Comparison of ENCODE assay signal across 1 cellular context in the genomic region with DNA sequence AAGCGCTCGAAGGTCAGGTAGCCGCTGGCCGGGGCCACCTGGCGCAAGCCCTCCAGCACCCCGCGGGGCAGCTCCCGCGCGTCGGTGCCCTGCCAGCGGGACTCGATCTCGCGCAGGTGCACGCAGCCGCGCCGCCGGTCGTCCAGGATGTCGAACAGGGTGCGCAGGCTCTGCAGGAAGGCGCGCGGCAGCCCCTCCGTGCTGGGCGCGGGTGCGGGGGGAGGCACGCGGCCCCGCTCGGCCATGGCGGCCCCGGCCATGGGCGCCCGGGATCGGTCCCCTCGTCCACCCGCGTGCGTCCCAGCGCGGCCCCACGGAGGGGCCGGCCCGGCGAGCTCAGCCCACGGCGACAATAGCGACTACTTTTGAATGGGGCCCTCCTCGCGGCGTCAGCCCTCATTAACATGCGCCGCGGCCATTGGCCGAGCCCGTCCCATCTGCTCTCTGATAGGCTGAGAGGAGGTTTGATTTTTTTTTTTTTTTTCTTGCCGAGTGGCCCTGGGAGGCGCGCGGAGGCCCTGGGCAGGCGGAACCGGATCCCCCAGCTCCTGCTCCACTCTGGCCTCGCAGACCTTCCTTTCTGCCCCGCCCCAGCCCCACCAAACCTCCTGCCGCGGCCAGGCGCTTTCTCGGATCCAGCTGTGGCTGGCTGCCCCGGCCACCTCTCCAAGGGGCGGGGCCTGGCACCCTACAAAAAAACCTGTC.
TF ChIP-seq lines count a peak whose summit lies in the region.

A gene with protein sequence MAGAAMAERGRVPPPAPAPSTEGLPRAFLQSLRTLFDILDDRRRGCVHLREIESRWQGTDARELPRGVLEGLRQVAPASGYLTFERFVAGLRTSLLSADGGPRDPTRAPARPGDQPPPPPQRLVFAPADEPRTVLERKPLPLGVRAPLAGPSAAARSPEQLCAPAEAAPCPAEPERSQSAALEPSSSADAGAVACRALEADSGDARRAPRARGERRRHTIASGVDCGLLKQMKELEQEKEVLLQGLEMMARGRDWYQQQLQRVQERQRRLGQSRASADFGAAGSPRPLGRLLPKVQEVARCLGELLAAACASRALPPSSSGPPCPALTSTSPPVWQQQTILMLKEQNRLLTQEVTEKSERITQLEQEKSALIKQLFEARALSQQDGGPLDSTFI (minus strand): TSS at position 357 of the 705 bp plus-strand sequence. CDS start 97 bp downstream, at position 260.

TF ChIP-seq in HepG2, 621 proteins besides CTCF, POLR2A, EP300 and RAD21 (continued from another document and continues in another):
- TF ChIP-seq, protein P1, sequence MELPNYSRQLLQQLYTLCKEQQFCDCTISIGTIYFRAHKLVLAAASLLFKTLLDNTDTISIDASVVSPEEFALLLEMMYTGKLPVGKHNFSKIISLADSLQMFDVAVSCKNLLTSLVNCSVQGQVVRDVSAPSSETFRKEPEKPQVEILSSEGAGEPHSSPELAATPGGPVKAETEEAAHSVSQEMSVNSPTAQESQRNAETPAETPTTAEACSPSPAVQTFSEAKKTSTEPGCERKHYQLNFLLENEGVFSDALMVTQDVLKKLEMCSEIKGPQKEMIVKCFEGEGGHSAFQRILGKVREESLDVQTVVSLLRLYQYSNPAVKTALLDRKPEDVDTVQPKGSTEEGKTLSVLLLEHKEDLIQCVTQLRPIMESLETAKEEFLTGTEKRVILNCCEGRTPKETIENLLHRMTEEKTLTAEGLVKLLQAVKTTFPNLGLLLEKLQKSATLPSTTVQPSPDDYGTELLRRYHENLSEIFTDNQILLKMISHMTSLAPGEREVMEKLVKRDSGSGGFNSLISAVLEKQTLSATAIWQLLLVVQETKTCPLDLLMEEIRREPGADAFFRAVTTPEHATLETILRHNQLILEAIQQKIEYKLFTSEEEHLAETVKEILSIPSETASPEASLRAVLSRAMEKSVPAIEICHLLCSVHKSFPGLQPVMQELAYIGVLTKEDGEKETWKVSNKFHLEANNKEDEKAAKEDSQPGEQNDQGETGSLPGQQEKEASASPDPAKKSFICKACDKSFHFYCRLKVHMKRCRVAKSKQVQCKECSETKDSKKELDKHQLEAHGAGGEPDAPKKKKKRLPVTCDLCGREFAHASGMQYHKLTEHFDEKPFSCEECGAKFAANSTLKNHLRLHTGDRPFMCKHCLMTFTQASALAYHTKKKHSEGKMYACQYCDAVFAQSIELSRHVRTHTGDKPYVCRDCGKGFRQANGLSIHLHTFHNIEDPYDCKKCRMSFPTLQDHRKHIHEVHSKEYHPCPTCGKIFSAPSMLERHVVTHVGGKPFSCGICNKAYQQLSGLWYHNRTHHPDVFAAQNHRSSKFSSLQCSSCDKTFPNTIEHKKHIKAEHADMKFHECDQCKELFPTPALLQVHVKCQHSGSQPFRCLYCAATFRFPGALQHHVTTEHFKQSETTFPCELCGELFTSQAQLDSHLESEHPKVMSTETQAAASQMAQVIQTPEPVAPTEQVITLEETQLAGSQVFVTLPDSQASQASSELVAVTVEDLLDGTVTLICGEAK (IDR thresholded peaks at IDR 0.05): no peak
- TF ChIP-seq, protein P1 (CRISPR knock-in tag; IDR thresholded peaks at IDR 0.05): no peak
- TF ChIP-seq ZNF367 (CRISPR knock-in tag; IDR thresholded peaks at IDR 0.05; ENCODE audit: borderline replicate concordance) (no peak), ARHGAP35 (CRISPR knock-in tag; IDR thresholded peaks at IDR 0.05; ENCODE audit: borderline replicate concordance) (no peak), GTF3A (CRISPR knock-in tag; conservative IDR thresholded peaks at IDR 0.05) (0 out of 2 replicates have a peak, but pooled peaks have one; percentile 21), HMG20B (CRISPR knock-in tag; conservative IDR thresholded peaks at IDR 0.05) (no peak), SMARCE1 (IDR thresholded peaks at IDR 0.05; ENCODE audit: borderline replicate concordance) (no peak), TOPORS (CRISPR knock-in tag; IDR thresholded peaks at IDR 0.05) (no peak), ZNF20 (CRISPR knock-in tag; IDR thresholded peaks at IDR 0.05) (no peak), SMAD3 (CRISPR knock-in tag; IDR thresholded peaks at IDR 0.05) (no peak), ZSCAN12 (CRISPR knock-in tag; IDR thresholded peaks at IDR 0.05) (no peak), NRL (CRISPR knock-in tag; IDR thresholded peaks at IDR 0.05; ENCODE audit: borderline replicate concordance) (0 out of 2 replicates have a peak, but pooled peaks have one; percentile 20), ZNF432 (CRISPR knock-in tag; IDR thresholded peaks at IDR 0.05; ENCODE audit: borderline replicate concordance) (no peak), KLF15 (CRISPR knock-in tag; IDR thresholded peaks at IDR 0.05; ENCODE audit: borderline replicate concordance) (no peak), ZNF670 (CRISPR knock-in tag; IDR thresholded peaks at IDR 0.05; ENCODE audit: borderline replicate concordance) (no peak), CBFB (CRISPR knock-in tag; IDR thresholded peaks at IDR 0.05) (no peak), ZNF317 (CRISPR knock-in tag; IDR thresholded peaks at IDR 0.05) (0 out of 2 replicates have a peak, but pooled peaks have one; percentile 70), DNMT1 (CRISPR knock-in tag; IDR thresholded peaks at IDR 0.05) (no peak), HES4 (CRISPR knock-in tag; IDR thresholded peaks at IDR 0.05; ENCODE audit: borderline replicate concordance) (no peak; the same call in 1 of the 2 replicates), ZNF589 (CRISPR knock-in tag; conservative IDR thresholded peaks at IDR 0.05) (no peak), ZNF224 (CRISPR knock-in tag; IDR thresholded peaks at IDR 0.05) (no peak), ZNF33B (CRISPR knock-in tag; IDR thresholded peaks at IDR 0.05) (no peak; the same call in 1 of the 2 replicates), GTF2F1 (IDR thresholded peaks at IDR 0.05; ENCODE audit: low read length) (no peak), ZNF264 (CRISPR knock-in tag; IDR thresholded peaks at IDR 0.05) (no peak), KAT7 (CRISPR knock-in tag; IDR thresholded peaks at IDR 0.05; ENCODE audit: borderline replicate concordance) (no peak), MAFF (IDR thresholded peaks at IDR 0.05; ENCODE audit: low read depth, low read length) (no peak), ASH2L (IDR thresholded peaks at IDR 0.05; ENCODE audit: insufficient read length, low read depth, low read length) (peak; percentile 73), ZNF776 (CRISPR knock-in tag; IDR thresholded peaks at IDR 0.05) (no peak), ZNF329 (CRISPR knock-in tag; IDR thresholded peaks at IDR 0.05; ENCODE audit: low read depth) (no peak)
- TF ChIP-seq, protein P2, sequence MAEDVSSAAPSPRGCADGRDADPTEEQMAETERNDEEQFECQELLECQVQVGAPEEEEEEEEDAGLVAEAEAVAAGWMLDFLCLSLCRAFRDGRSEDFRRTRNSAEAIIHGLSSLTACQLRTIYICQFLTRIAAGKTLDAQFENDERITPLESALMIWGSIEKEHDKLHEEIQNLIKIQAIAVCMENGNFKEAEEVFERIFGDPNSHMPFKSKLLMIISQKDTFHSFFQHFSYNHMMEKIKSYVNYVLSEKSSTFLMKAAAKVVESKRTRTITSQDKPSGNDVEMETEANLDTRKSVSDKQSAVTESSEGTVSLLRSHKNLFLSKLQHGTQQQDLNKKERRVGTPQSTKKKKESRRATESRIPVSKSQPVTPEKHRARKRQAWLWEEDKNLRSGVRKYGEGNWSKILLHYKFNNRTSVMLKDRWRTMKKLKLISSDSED (CRISPR knock-in tag; IDR thresholded peaks at IDR 0.05): no peak
- TF ChIP-seq, protein P3, sequence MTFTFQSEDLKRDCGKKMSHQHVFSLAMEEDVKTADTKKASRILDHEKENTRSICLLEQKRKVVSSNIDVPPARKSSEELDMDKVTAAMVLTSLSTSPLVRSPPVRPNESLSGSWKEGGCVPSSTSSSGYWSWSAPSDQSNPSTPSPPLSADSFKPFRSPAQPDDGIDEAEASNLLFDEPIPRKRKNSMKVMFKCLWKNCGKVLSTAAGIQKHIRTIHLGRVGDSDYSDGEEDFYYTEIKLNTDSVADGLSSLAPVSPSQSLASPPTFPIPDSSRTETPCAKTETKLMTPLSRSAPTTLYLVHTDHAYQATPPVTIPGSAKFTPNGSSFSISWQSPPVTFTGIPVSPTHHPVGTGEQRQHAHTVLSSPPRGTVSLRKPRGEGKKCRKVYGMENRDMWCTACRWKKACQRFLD (CRISPR knock-in tag; IDR thresholded peaks at IDR 0.05; ENCODE audit: borderline replicate concordance): no peak
- TF ChIP-seq, protein P4, sequence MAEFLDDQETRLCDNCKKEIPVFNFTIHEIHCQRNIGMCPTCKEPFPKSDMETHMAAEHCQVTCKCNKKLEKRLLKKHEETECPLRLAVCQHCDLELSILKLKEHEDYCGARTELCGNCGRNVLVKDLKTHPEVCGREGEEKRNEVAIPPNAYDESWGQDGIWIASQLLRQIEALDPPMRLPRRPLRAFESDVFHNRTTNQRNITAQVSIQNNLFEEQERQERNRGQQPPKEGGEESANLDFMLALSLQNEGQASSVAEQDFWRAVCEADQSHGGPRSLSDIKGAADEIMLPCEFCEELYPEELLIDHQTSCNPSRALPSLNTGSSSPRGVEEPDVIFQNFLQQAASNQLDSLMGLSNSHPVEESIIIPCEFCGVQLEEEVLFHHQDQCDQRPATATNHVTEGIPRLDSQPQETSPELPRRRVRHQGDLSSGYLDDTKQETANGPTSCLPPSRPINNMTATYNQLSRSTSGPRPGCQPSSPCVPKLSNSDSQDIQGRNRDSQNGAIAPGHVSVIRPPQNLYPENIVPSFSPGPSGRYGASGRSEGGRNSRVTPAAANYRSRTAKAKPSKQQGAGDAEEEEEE (CRISPR knock-in tag; IDR thresholded peaks at IDR 0.05; ENCODE audit: borderline replicate concordance): no peak
- TF ChIP-seq, protein P5, sequence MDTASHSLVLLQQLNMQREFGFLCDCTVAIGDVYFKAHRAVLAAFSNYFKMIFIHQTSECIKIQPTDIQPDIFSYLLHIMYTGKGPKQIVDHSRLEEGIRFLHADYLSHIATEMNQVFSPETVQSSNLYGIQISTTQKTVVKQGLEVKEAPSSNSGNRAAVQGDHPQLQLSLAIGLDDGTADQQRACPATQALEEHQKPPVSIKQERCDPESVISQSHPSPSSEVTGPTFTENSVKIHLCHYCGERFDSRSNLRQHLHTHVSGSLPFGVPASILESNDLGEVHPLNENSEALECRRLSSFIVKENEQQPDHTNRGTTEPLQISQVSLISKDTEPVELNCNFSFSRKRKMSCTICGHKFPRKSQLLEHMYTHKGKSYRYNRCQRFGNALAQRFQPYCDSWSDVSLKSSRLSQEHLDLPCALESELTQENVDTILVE (CRISPR knock-in tag; IDR thresholded peaks at IDR 0.05): no peak
- TF ChIP-seq, protein P6, sequence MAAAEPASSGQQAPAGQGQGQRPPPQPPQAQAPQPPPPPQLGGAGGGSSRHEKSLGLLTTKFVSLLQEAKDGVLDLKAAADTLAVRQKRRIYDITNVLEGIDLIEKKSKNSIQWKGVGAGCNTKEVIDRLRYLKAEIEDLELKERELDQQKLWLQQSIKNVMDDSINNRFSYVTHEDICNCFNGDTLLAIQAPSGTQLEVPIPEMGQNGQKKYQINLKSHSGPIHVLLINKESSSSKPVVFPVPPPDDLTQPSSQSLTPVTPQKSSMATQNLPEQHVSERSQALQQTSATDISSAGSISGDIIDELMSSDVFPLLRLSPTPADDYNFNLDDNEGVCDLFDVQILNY (CRISPR knock-in tag; conservative IDR thresholded peaks at IDR 0.05): no peak
- TF ChIP-seq, protein P7, sequence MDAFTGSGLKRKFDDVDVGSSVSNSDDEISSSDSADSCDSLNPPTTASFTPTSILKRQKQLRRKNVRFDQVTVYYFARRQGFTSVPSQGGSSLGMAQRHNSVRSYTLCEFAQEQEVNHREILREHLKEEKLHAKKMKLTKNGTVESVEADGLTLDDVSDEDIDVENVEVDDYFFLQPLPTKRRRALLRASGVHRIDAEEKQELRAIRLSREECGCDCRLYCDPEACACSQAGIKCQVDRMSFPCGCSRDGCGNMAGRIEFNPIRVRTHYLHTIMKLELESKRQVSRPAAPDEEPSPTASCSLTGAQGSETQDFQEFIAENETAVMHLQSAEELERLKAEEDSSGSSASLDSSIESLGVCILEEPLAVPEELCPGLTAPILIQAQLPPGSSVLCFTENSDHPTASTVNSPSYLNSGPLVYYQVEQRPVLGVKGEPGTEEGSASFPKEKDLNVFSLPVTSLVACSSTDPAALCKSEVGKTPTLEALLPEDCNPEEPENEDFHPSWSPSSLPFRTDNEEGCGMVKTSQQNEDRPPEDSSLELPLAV (CRISPR knock-in tag; conservative IDR thresholded peaks at IDR 0.05; ENCODE audit: low read depth): no peak
